Comparison of ENCODE assay signal across 11 cellular contexts in genomic region chr12:11729008-11729407, GRCh38.
A peak's percentile ranks its signal among the peaks of the same experiment; 100 is the strongest.
DNase-seq lines count a peak whose midpoint lies in the region; ATAC-seq and TF ChIP-seq lines count a peak whose summit lies in the region.
"Had no signal": no experiment of that assay in that cellular context is flagged by ENCODE, and none has a peak within 500 bp of the region (broad histone marks: within the 10 kb centered on the region; RNA-seq: fewer than 3 reads in every experiment).

No MANE protein-coding gene starts in this region.

- peaks cover 15% of the 10 kb centered on the region for H3K36me3 Mint-ChIP-seq in activated CD8-positive, alpha-beta T cell treated with anti-CD3 and anti-CD28 coated beads for 36 hours (ENCODE audit: low read depth)
- H3K36me3 Mint-ChIP-seq in activated CD8-positive, alpha-beta T cell treated with anti-CD3 and anti-CD28 coated beads, Interleukin-2, amount 10 ng/mL, durations not matched to agents 7 days and 5 days (ENCODE audit: low read depth): peaks cover 18% of the 10 kb centered on the region

- no peaks in the 10 kb centered on the region for H3K27me3 ChIP-seq in foreskin keratinocyte
- H3K27me3 ChIP-seq in tibial artery: no peaks in the 10 kb centered on the region
- H3K27me3 ChIP-seq: BE2C had no signal

- DNase-seq in activated CD8-positive, alpha-beta T cell treated with anti-CD3 and anti-CD28 coated beads for 36 hours: no peak
- no peak for DNase-seq in activated CD8-positive, alpha-beta T cell treated with anti-CD3 and anti-CD28 coated beads, Interleukin-2, amount 10 ng/mL, durations not matched to agents 7 days and 5 days
- DNase-seq in NCI-H526 (lab: John Stamatoyannopoulos, UW) (peak; percentile 63 to 72), foreskin keratinocyte (peak in 1 of 2 donors; percentile 44), tibial artery (no peak), Kasumi-1 (lab: John Stamatoyannopoulos, UW) (no peak), putamen (ENCODE audit: low spot score) (no peak)
- no peak for DNase-seq in stimulated activated CD4-positive, alpha-beta T cell treated with anti-CD3 and anti-CD28 coated beads, Interleukin-2, amount 100 ng/mL, for 48 hours
- DNase-seq: BE2C, NCI-H748 treated with DMSO at 0.1 percent for 48 hours had no signal

- H3K27ac Mint-ChIP-seq in activated CD8-positive, alpha-beta T cell treated with anti-CD3 and anti-CD28 coated beads for 36 hours: peak overlapping the region; percentile 42
- no peak overlapping the region for H3K27ac Mint-ChIP-seq in activated CD8-positive, alpha-beta T cell treated with anti-CD3 and anti-CD28 coated beads, Interleukin-2, amount 10 ng/mL, durations not matched to agents 7 days and 5 days

- no peak for ATAC-seq in activated CD8-positive, alpha-beta T cell treated with anti-CD3 and anti-CD28 coated beads for 36 hours
- no peak for ATAC-seq in activated CD8-positive, alpha-beta T cell treated with anti-CD3 and anti-CD28 coated beads, Interleukin-2, amount 10 ng/mL, durations not matched to agents 7 days and 5 days
- ATAC-seq in foreskin keratinocyte: peak; percentile 29

- H3K9me3 ChIP-seq in tibial artery: no peaks in the 10 kb centered on the region
- H3K9me3 ChIP-seq: BE2C had no signal

- no peak overlapping the region for H3K4me3 ChIP-seq in tibial artery

- intact Hi-C loops in activated CD8-positive, alpha-beta T cell treated with anti-CD3 and anti-CD28 coated beads for 36 hours (cut with micrococcal nuclease): no loop called here
- intact Hi-C loops in tibial artery (cut with DNase I; ENCODE audit: low total_unique reads): no loop called here

- H3K4me3 Mint-ChIP-seq in activated CD8-positive, alpha-beta T cell treated with anti-CD3 and anti-CD28 coated beads for 36 hours: no peak overlapping the region
- no peak overlapping the region for H3K4me3 Mint-ChIP-seq in activated CD8-positive, alpha-beta T cell treated with anti-CD3 and anti-CD28 coated beads, Interleukin-2, amount 10 ng/mL, durations not matched to agents 7 days and 5 days
- H3K4me3 Mint-ChIP-seq: central memory CD8-positive, alpha-beta T cell had no signal

- CTCF ChIA-PET in activated CD8-positive, alpha-beta T cell treated with anti-CD3 and anti-CD28 coated beads for 36 hours (lab: Charles Lee): interaction anchor here (0.7 to 1.0 kb wide), 2 partner anchors 38 to 987 kb away, joined by 3 read pairs; no protein-coding TSS in a partner anchor
- CTCF ChIA-PET in activated CD8-positive, alpha-beta T cell treated with anti-CD3 and anti-CD28 coated beads, Interleukin-2, amount 10 ng/mL, durations not matched to agents 7 days and 5 days (lab: Charles Lee): no interaction called here

- H3K36me3 ChIP-seq in tibial artery: peaks cover 0 to 4% (median 0%) of the 10 kb centered on the region in 3 donors
- H3K36me3 ChIP-seq: BE2C had no signal

- POLR2A ChIA-PET in activated CD8-positive, alpha-beta T cell treated with anti-CD3 and anti-CD28 coated beads for 36 hours (lab: Charles Lee): interaction anchor here (0.5 kb wide), 1 partner anchor 992 kb away, joined by 3 read pairs; no protein-coding TSS in a partner anchor
- POLR2A ChIA-PET in activated CD8-positive, alpha-beta T cell treated with anti-CD3 and anti-CD28 coated beads, Interleukin-2, amount 10 ng/mL, durations not matched to agents 7 days and 5 days (lab: Charles Lee): no interaction called here

- H3K4me1 Mint-ChIP-seq in activated CD8-positive, alpha-beta T cell treated with anti-CD3 and anti-CD28 coated beads for 36 hours (ENCODE audit: low read depth): peaks cover 72% of the 10 kb centered on the region
- H3K4me1 Mint-ChIP-seq in activated CD8-positive, alpha-beta T cell treated with anti-CD3 and anti-CD28 coated beads, Interleukin-2, amount 10 ng/mL, durations not matched to agents 7 days and 5 days (ENCODE audit: low read depth): peaks cover 58% of the 10 kb centered on the region

- peaks cover 5% of the 10 kb centered on the region for H3K9me3 Mint-ChIP-seq in activated CD8-positive, alpha-beta T cell treated with anti-CD3 and anti-CD28 coated beads for 36 hours
- no peaks in the 10 kb centered on the region for H3K9me3 Mint-ChIP-seq in activated CD8-positive, alpha-beta T cell treated with anti-CD3 and anti-CD28 coated beads, Interleukin-2, amount 10 ng/mL, durations not matched to agents 7 days and 5 days (ENCODE audit: insufficient read depth)
- H3K9me3 Mint-ChIP-seq: central memory CD8-positive, alpha-beta T cell had no signal

- peak overlapping the region; percentile 5 for H3K27ac ChIP-seq in foreskin keratinocyte
- peak overlapping the region; percentile 59 to 76 for H3K27ac ChIP-seq in tibial artery

- TF ChIP-seq CTCF in activated CD8-positive, alpha-beta T cell treated with anti-CD3 and anti-CD28 coated beads for 36 hours (IDR thresholded peaks at IDR 0.05): no peak
- TF ChIP-seq CTCF in foreskin keratinocyte (conservative IDR thresholded peaks at IDR 0.05): no peak
- TF ChIP-seq CTCF in tibial artery (IDR thresholded peaks at IDR 0.05): no peak

- H3K27me3 Mint-ChIP-seq in activated CD8-positive, alpha-beta T cell treated with anti-CD3 and anti-CD28 coated beads for 36 hours: no peaks in the 10 kb centered on the region
- no peaks in the 10 kb centered on the region for H3K27me3 Mint-ChIP-seq in activated CD8-positive, alpha-beta T cell treated with anti-CD3 and anti-CD28 coated beads, Interleukin-2, amount 10 ng/mL, durations not matched to agents 7 days and 5 days (ENCODE audit: low read depth)
- H3K27me3 Mint-ChIP-seq: central memory CD8-positive, alpha-beta T cell had no signal

- H3K4me1 ChIP-seq in foreskin keratinocyte (peaks cover 40% of the 10 kb centered on the region), tibial artery (peaks cover 0 to 96% (median 78%) of the 10 kb centered on the region in 4 donors)
- H3K4me1 ChIP-seq: BE2C had no signal

Comparison
In these comparisons a context has a peak if more than half of its experiments do, and no peak if none do; other contexts are left out.
1. DNase-seq: peak in NCI-H526 (2 of 2); none in activated CD8-positive, alpha-beta T cell treated with anti-CD3 and anti-CD28 coated beads for 36 hours (single experiment), activated CD8-positive, alpha-beta T cell treated with anti-CD3 and anti-CD28 coated beads, Interleukin-2, amount 10 ng/mL, durations not matched to agents 7 days and 5 days (single experiment), tibial artery (0 of 2), stimulated activated CD4-positive, alpha-beta T cell treated with anti-CD3 and anti-CD28 coated beads, Interleukin-2, amount 100 ng/mL, for 48 hours (0 of 2), Kasumi-1 (0 of 2) and putamen (single experiment).